8 cellular contexts compared by ENCODE assay signal in the genomic region with DNA sequence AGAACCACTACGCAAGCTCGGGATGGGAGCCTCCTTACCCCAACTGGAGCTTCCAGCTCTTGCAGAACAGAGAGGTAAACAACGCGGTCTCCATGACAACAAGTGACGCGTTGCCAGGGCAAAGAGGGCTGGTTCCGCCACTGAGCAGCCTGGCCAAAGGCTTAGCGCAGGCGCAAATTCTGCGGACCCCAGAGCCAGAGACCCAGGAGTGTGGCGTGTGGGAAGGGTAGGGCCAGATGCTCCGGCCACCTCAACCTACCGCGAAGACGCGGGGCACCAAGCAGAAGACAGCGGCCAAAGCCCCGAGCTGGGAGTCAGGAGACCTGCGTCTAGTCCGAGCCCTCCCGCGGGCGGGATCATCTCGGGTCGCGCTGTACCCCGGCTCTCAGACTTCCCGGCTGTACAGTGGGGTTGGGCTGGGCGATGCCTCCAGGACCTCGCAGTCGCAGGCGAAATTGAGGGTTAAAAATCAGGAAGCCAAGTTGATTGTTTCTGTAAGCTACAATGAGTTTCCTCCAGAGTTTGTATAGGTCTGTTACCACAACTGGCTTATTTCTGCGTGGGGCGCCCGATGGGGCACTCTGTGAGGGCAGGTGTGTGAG. TPM values are rescaled to one million over a fixed set of nuclear protein-coding genes. Genes with fewer than 3 reads are reported as not detected.
DNase-seq lines count a peak whose midpoint lies in the region; ATAC-seq and TF ChIP-seq lines count a peak whose summit lies in the region.

A gene (minus strand): TSS at position 68 of the 602 bp plus-strand sequence. CDS start 1,353 bp downstream, outside the sequence.

- H3K9me3 Mint-ChIP-seq in mesothelial cell of epicardium = no peaks in the 10 kb centered on the region

- no peak for TF ChIP-seq CTCF in mesothelial cell of epicardium (IDR thresholded peaks at IDR 0.05; ENCODE audit: unreplicated experiment)

- ATAC-seq in HG02642 (IDR thresholded peaks at IDR 0.05; ENCODE audit: poor library complexity, unreplicated experiment) = no peak

- H3K36me3 ChIP-seq in esophagus (ENCODE audit: control insufficient read depth in 2 of 2, insufficient read depth in 2 of 2, low read length in 1 of 2) (no peaks in the 10 kb centered on the region), SJCRH30 (no peaks in the 10 kb centered on the region)

- no peak within 1 kb of the TSS for H3K27ac Mint-ChIP-seq in mesothelial cell of epicardium

- H3K9me3 ChIP-seq in esophagus (ENCODE audit: control insufficient read depth in 2 of 2, insufficient read depth in 1 of 2, low read depth in 1 of 2, low read length in 1 of 2) (no peaks in the 10 kb centered on the region), SJCRH30 (replicated peaks) (no peaks in the 10 kb centered on the region)

- DNase-seq in G401 (ENCODE audit: low spot score) (peak; percentile 8), NCI-H1930 (lab: John Stamatoyannopoulos, UW) (peak; percentile 69), activated T-cell treated with anti-CD3 and anti-CD28 coated beads for 1 hour (ENCODE audit: low read depth) (peak; percentile 57), mesothelial cell of epicardium (ENCODE audit: low spot score in 2 of 2, unreplicated experiment in 2 of 2) (peak; percentile 52 to 80), SJCRH30 (no peak)
- DNase-seq in stimulated activated CD8-positive, alpha-beta memory T cell treated with anti-CD3 and anti-CD28 coated beads, Interleukin-15, amount 100 ng/mL, for 24 hours (ENCODE audit: low read depth) = peak; percentile 25

- H3K4me3 Mint-ChIP-seq in mesothelial cell of epicardium = peak within 1 kb of the TSS; percentile 64

- H3K4me1 ChIP-seq in esophagus (ENCODE audit: control insufficient read depth in 2 of 2, insufficient read depth in 2 of 2, low read length in 1 of 2) = peaks cover 5 to 6% of the 10 kb centered on the region in 2 donors
- H3K4me1 ChIP-seq in SJCRH30 = no peaks in the 10 kb centered on the region

- H3K27me3 Mint-ChIP-seq in mesothelial cell of epicardium (ENCODE audit: low read depth) = peaks cover 85% of the 10 kb centered on the region

- in situ Hi-C loops in G401 (cut with HindIII; ENCODE audit: low sequenced_read_pairs) = no loop called here

- H3K27me3 ChIP-seq in esophagus (ENCODE audit: control insufficient read depth in 1 of 2, insufficient read depth in 2 of 2, low read length in 2 of 2) = peaks cover 0 to 2% of the 10 kb centered on the region in 2 donors
- H3K27me3 ChIP-seq in SJCRH30 = no peaks in the 10 kb centered on the region

- 2 to 3% methylated on average over 35 of the region's 35 CpGs for WGBS in esophagus, 2 donors

- H3K36me3 Mint-ChIP-seq in mesothelial cell of epicardium = no peaks in the 10 kb centered on the region

- no peak within 1 kb of the TSS for H3K27ac ChIP-seq in esophagus (ENCODE audit: low read depth in 2 of 2, low read length in 1 of 2)
- no peak within 1 kb of the TSS for H3K27ac ChIP-seq in SJCRH30

- peaks cover 2% of the 10 kb centered on the region for H3K4me1 Mint-ChIP-seq in mesothelial cell of epicardium

- H3K4me3 ChIP-seq in esophagus (ENCODE audit: low read depth in 1 of 2, low read length in 2 of 2) (peak within 1 kb of the TSS; percentile 38 to 44), SJCRH30 (no peak within 1 kb of the TSS)

RNA-seq across cellular contexts. Expression of the gene that starts here (rescaled TPM):
- total RNA-seq in G401 (2014; rRNA removed; shearing (Covaris generic)) = not detected in 2 replicates
- not detected for polyA plus RNA-seq in esophagus
- not detected in 3 replicates for total RNA-seq in mesothelial cell of epicardium
- total RNA-seq in SJCRH30 (2014; rRNA removed; shearing (Covaris generic)) = not detected in 2 replicates

Comparison
In these comparisons a context has a peak if more than half of its experiments do, and no peak if none do; other contexts are left out.
1. Peak in DNase-seq in G401; RNA of the gene not detected or under 1 TPM.
2. Peak in DNase-seq in mesothelial cell of epicardium; RNA of the gene not detected or under 1 TPM.
3. DNase-seq: peak in NCI-H1930 (2 of 2), activated T-cell treated with anti-CD3 and anti-CD28 coated beads for 1 hour (single experiment) and stimulated activated CD8-positive, alpha-beta memory T cell treated with anti-CD3 and anti-CD28 coated beads, Interleukin-15, amount 100 ng/mL, for 24 hours (single experiment); none in SJCRH30 (0 of 2).